Comparison of ENCODE assay signal across 2 cellular contexts in genomic region chr4:14178421-14178820, GRCh38.
TF ChIP-seq lines count a peak whose summit lies in the region.

No MANE protein-coding gene starts in this region.

TF ChIP-seq in GM12891, 5 proteins besides CTCF, POLR2A, EP300 and RAD21 (continued from another document):
- TF ChIP-seq POLR2AphosphoS5 (IDR thresholded peaks at IDR 0.05; ENCODE audit: low read depth, low read length), result no peak

TF ChIP-seq in IMR-90, 13 proteins besides CTCF, POLR2A, EP300 and RAD21 (continued from another document):
- TF ChIP-seq ELK1 (IDR thresholded peaks at IDR 0.05; ENCODE audit: borderline replicate concordance, low read depth, low read length), result no peak
- no peak for TF ChIP-seq MAFK (IDR thresholded peaks at IDR 0.05; ENCODE audit: low read depth, low read length)
- no peak for TF ChIP-seq BHLHE40 (IDR thresholded peaks at IDR 0.05; ENCODE audit: low read depth, low read length)
- no peak for TF ChIP-seq MXI1 (IDR thresholded peaks at IDR 0.05; ENCODE audit: borderline replicate concordance, low read depth, low read length)
- TF ChIP-seq USF2 (IDR thresholded peaks at IDR 0.05; ENCODE audit: low read depth, low read length), result no peak
- TF ChIP-seq CHD1 (IDR thresholded peaks at IDR 0.05; ENCODE audit: low read depth, low read length), result no peak
